In the genomic region with DNA sequence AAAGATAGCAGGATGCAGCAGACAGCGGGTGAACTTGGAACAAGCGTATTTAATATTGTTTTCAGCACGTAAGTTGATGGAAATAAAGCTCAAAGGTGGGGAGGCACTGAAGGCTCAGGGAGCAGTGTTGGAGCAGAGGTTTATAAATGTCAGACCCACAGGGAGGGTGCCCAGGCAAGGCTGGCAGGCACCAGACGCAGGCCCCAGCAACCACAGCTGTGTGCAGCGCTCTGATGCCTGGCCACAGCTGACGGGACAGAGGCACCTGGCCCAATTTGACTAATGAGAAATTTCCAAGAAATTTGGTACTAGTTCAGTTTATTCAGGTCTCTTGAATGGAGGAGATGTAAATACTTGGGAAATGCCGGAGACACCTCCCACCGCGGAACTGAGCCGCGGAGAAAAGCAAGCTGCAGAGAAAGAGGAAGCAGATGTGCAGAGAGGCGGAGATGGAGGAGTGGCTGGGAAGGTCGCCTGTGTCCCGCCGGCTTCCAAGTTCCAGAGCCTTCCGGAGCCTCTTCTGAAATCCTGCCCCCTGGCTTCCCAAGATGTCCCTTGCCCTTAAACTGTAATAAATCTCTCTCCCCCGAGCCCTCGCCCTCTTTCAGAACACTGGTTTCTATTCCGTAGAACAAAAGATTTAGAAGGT, we compare ENCODE assay signal across 1 cellular context.
TF ChIP-seq lines count a peak whose summit lies in the region.

No MANE protein-coding gene starts in this region.

TF ChIP-seq in SK-N-SH, 30 proteins besides CTCF, POLR2A, EP300 and RAD21 (continued from another document):
- TF ChIP-seq, protein P1, sequence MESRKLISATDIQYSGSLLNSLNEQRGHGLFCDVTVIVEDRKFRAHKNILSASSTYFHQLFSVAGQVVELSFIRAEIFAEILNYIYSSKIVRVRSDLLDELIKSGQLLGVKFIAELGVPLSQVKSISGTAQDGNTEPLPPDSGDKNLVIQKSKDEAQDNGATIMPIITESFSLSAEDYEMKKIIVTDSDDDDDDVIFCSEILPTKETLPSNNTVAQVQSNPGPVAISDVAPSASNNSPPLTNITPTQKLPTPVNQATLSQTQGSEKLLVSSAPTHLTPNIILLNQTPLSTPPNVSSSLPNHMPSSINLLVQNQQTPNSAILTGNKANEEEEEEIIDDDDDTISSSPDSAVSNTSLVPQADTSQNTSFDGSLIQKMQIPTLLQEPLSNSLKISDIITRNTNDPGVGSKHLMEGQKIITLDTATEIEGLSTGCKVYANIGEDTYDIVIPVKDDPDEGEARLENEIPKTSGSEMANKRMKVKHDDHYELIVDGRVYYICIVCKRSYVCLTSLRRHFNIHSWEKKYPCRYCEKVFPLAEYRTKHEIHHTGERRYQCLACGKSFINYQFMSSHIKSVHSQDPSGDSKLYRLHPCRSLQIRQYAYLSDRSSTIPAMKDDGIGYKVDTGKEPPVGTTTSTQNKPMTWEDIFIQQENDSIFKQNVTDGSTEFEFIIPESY (IDR thresholded peaks at IDR 0.05; ENCODE audit: borderline replicate concordance, low read depth), result no peak
- TF ChIP-seq YY1 (IDR thresholded peaks at IDR 0.05; ENCODE audit: low read depth) (no peak), NRF1 (IDR thresholded peaks at IDR 0.05; ENCODE audit: low read depth, low read length) (no peak), SIN3A (IDR thresholded peaks at IDR 0.05; ENCODE audit: borderline replicate concordance, low read depth, low read length) (no peak), MEF2A (IDR thresholded peaks at IDR 0.05; ENCODE audit: borderline replicate concordance, low read depth) (no peak)
TF ChIP-seq in SK-N-SH: peak in this region for 0.
